1 cellular context compared by ENCODE assay signal in the genomic region with DNA sequence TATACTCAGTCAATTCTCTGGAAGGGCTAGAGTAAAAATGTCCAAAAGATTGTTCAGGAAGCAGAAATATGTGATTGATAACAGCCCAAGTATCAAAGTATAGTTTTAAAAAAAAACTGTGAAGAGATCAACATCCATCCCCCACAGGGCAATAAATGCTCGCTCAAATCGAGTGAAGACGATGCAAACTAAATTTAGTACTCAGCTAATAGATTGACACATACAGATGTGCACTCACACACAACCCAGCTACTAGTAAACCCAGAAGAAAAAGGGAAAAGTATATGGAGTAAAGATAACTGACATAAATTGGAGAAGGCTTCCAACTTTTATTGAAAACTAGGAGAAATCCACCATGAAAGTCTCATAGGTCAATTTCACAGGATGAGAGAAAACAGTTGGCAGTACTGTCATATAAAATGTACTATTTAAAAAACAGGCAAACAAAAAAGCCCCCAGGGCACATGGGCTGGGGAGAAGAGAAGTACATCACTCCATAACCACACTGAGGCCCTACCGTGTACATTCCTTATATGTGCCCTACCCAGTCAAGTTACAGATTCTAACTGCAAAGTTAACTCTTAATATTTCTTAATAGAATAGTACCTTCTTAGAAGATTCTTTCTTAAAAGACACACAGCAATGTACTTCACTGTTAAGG.
TF ChIP-seq lines count a peak whose summit lies in the region.

No MANE protein-coding gene starts in this region.

TF ChIP-seq in HEK293, 187 proteins besides CTCF, POLR2A, EP300 and RAD21:
- 0 out of 2 replicates have a peak, but pooled peaks have one; percentile 8 for TF ChIP-seq PRDM1 (tag by site-specific recombination; IDR thresholded peaks at IDR 0.05)
- TF ChIP-seq ZNF426 (tag by site-specific recombination; IDR thresholded peaks at IDR 0.05): no peak
